In genomic region chr17:902463-902862, GRCh38 we compare ENCODE assay signal across 27 cellular contexts.
DNase-seq lines count a peak whose midpoint lies in the region; ATAC-seq and TF ChIP-seq lines count a peak whose summit lies in the region.
"Had no signal": no experiment of that assay in that cellular context is flagged by ENCODE, and none has a peak within 500 bp of the region (broad histone marks: within the 10 kb centered on the region; RNA-seq: fewer than 3 reads in every experiment).

No MANE protein-coding gene starts in this region.

- TF ChIP-seq EP300 in gastroesophageal sphincter (IDR thresholded peaks at IDR 0.05), result no peak

- H3K27ac ChIP-seq in right atrium auricular region, result peak overlapping the region; percentile 83 to 90
- H3K27ac ChIP-seq in gastroesophageal sphincter, result peak overlapping the region in 3 of 4 donors; percentile 84 to 85 (median 85)
- H3K27ac ChIP-seq in gastrocnemius medialis, result peak overlapping the region; percentile 94 to 100 (median 99)
- H3K27ac ChIP-seq: A549, BLaER1, WERI-Rb-1 had no signal

- no peak overlapping the region for H3K4me3 ChIP-seq in right atrium auricular region
- no peak overlapping the region for H3K4me3 ChIP-seq in gastroesophageal sphincter
- peak overlapping the region; percentile 53 to 63 (median 58) for H3K4me3 ChIP-seq in gastrocnemius medialis
- H3K4me3 ChIP-seq: A549, BLaER1, HAP-1, hepatocyte, lower lobe of right lung had no signal

- POLR2A ChIA-PET in activated CD4-positive, alpha-beta memory T cell treated with anti-CD3 and anti-CD28 coated beads for 36 hours (lab: Charles Lee), result no interaction called here

- TF ChIP-seq CTCF in right atrium auricular region (IDR thresholded peaks at IDR 0.05), result no peak
- no peak for TF ChIP-seq CTCF in gastroesophageal sphincter (IDR thresholded peaks at IDR 0.05)
- no peak for TF ChIP-seq CTCF in gastrocnemius medialis (IDR thresholded peaks at IDR 0.05 in 4 of 5, conservative IDR thresholded peaks at IDR 0.05 in 1 of 5)

- peaks cover 0 to 30% of the 10 kb centered on the region in 2 donors for H3K4me1 ChIP-seq in right atrium auricular region
- peaks cover 0 to 68% (median 14%) of the 10 kb centered on the region in 3 donors for H3K4me1 ChIP-seq in gastroesophageal sphincter
- H3K4me1 ChIP-seq in gastrocnemius medialis, result peaks cover 30 to 31% of the 10 kb centered on the region in 2 donors
- H3K4me1 ChIP-seq: HAP-1 had no signal

- no peaks in the 10 kb centered on the region for H3K36me3 ChIP-seq in right atrium auricular region
- no peaks in the 10 kb centered on the region for H3K36me3 ChIP-seq in gastroesophageal sphincter
- no peaks in the 10 kb centered on the region for H3K36me3 ChIP-seq in gastrocnemius medialis
- H3K36me3 ChIP-seq: HAP-1, lower lobe of right lung, WERI-Rb-1 had no signal

- TF ChIP-seq POLR2A in gastroesophageal sphincter (IDR thresholded peaks at IDR 0.05) (no peak), gastrocnemius medialis (IDR thresholded peaks at IDR 0.05) (no peak)

- H3K27ac Mint-ChIP-seq in T-helper 17 cell, result no peak overlapping the region
- no peak overlapping the region for H3K27ac Mint-ChIP-seq in activated CD4-positive, alpha-beta memory T cell treated with anti-CD3 and anti-CD28 coated beads for 36 hours
- H3K27ac Mint-ChIP-seq: activated CD4-positive, alpha-beta memory T cell treated with anti-CD3 and anti-CD28 coated beads, Interleukin-2, amount 10 ng/mL, durations not matched to agents 7 days and 5 days; activated T-cell treated with anti-CD3 and anti-CD28 coated beads, Interleukin-2, amount 50 U/mL, for 24 hours; stimulated activated naive B cell treated with anti-CD40 and anti-IgM and Interleukin-4, amounts not matched to agents 10 μg/mL and 1 μg/mL and 100 μg/mL, for 72 hours had no signal

- in situ Hi-C loops in gastrocnemius medialis (cut with MboI; ENCODE audit: low sequenced_read_pairs in 4 of 4), result no loop called here

- no peaks in the 10 kb centered on the region for H3K9me3 Mint-ChIP-seq in activated CD4-positive, alpha-beta memory T cell treated with anti-CD3 and anti-CD28 coated beads for 36 hours
- H3K9me3 Mint-ChIP-seq: activated CD4-positive, alpha-beta memory T cell treated with anti-CD3 and anti-CD28 coated beads, Interleukin-2, amount 10 ng/mL, durations not matched to agents 7 days and 5 days; activated T-cell treated with anti-CD3 and anti-CD28 coated beads, Interleukin-2, amount 50 U/mL, for 24 hours; central memory CD8-positive, alpha-beta T cell; stimulated activated naive B cell treated with anti-CD40 and anti-IgM and Interleukin-4, amounts not matched to agents 10 μg/mL and 1 μg/mL and 100 μg/mL, for 72 hours had no signal

- DNase-seq in right atrium auricular region (ENCODE audit: low spot score), result no peak
- no peak for DNase-seq in Right ventricle myocardium superior
- DNase-seq in gastrocnemius medialis, result peak in 1 of 2 donors; percentile 46
- DNase-seq in T-helper 17 cell, result no peak
- DNase-seq in activated CD4-positive, alpha-beta memory T cell treated with anti-CD3 and anti-CD28 coated beads for 36 hours, result no peak
- no peak for DNase-seq in activated CD8-positive, alpha-beta memory T cell treated with anti-CD3 and anti-CD28 coated beads, Interleukin-2, amount 50 U/mL, for 4 hours
- DNase-seq: activated CD4-positive, alpha-beta memory T cell treated with anti-CD3 and anti-CD28 coated beads, Interleukin-2, amount 10 ng/mL, durations not matched to agents 7 days and 5 days; activated naive CD4-positive, alpha-beta T cell treated with Interleukin-2 at 50 U/mL for 16 hours; activated T-cell treated with anti-CD3 and anti-CD28 coated beads, Interleukin-2, amount 50 U/mL, for 24 hours; Calu3; effector CD4-positive, alpha-beta T cell; lower lobe of right lung; NCI-H2081 treated with DMSO at 0.1 percent for 48 hours; NK-92 treated with Interleukin-12 subunit alpha and Interleukin-12 subunit beta, amount 100 ng/mL, for 24 hours; stimulated activated CD4-positive, alpha-beta T cell treated with anti-CD3 and anti-CD28 coated beads, Interleukin-1b, Interleukin-23, amount 100 ng/mL, for 48 hours; stimulated activated naive B cell treated with anti-CD40 and anti-IgM and Interleukin-4, amounts not matched to agents 10 μg/mL and 1 μg/mL and 100 μg/mL, for 72 hours; T-helper 2 cell; trophoblast cell; WERI-Rb-1 had no signal

- ATAC-seq in Right ventricle myocardium superior (ENCODE audit: poor library complexity), result no peak
- no peak for ATAC-seq in gastroesophageal sphincter
- ATAC-seq in gastrocnemius medialis, result peak; percentile 18 to 27
- no peak for ATAC-seq in HG02571 (IDR thresholded peaks at IDR 0.05; ENCODE audit: unreplicated experiment)
- ATAC-seq in T-helper 17 cell, result no peak
- ATAC-seq: lower lobe of right lung; Panc1; stimulated activated naive B cell treated with anti-CD40 and anti-IgM and Interleukin-4, amounts not matched to agents 10 μg/mL and 1 μg/mL and 100 μg/mL, for 72 hours had no signal

- no peaks in the 10 kb centered on the region for H3K36me3 Mint-ChIP-seq in T-helper 17 cell (ENCODE audit: low read depth)
- H3K36me3 Mint-ChIP-seq in activated CD4-positive, alpha-beta memory T cell treated with anti-CD3 and anti-CD28 coated beads for 36 hours, result no peaks in the 10 kb centered on the region
- H3K36me3 Mint-ChIP-seq: stimulated activated naive B cell treated with anti-CD40 and anti-IgM and Interleukin-4, amounts not matched to agents 10 μg/mL and 1 μg/mL and 100 μg/mL, for 72 hours had no signal

- no peaks in the 10 kb centered on the region for H3K4me1 Mint-ChIP-seq in T-helper 17 cell
- H3K4me1 Mint-ChIP-seq in activated CD4-positive, alpha-beta memory T cell treated with anti-CD3 and anti-CD28 coated beads for 36 hours (ENCODE audit: low read depth), result no peaks in the 10 kb centered on the region
- H3K4me1 Mint-ChIP-seq: activated CD4-positive, alpha-beta memory T cell treated with anti-CD3 and anti-CD28 coated beads, Interleukin-2, amount 10 ng/mL, durations not matched to agents 7 days and 5 days; central memory CD8-positive, alpha-beta T cell; stimulated activated naive B cell treated with anti-CD40 and anti-IgM and Interleukin-4, amounts not matched to agents 10 μg/mL and 1 μg/mL and 100 μg/mL, for 72 hours had no signal

- intact Hi-C loops in Right ventricle myocardium superior (cut with DNase I), result loop anchor here (10.0 kb wide), 1 partner anchor 72 kb away; the partner anchor contains the start of gene NXN
- intact Hi-C loops in gastrocnemius medialis (cut with DNase I; ENCODE audit: low total_unique reads), result loop anchor here (1.0 to 5.0 kb wide), 4 partner anchors 33 to 104 kb away; no protein-coding TSS in a partner anchor
- intact Hi-C loops in activated CD4-positive, alpha-beta memory T cell treated with anti-CD3 and anti-CD28 coated beads for 36 hours (cut with micrococcal nuclease), result no loop called here

- WGBS in gastroesophageal sphincter (ENCODE audit: low coverage in 1 of 2), 2 donors, result 88 to 97% methylated on average over 6 to 8 of the region's 8 CpGs

- H3K4me3 Mint-ChIP-seq in T-helper 17 cell, result no peak overlapping the region
- no peak overlapping the region for H3K4me3 Mint-ChIP-seq in activated CD4-positive, alpha-beta memory T cell treated with anti-CD3 and anti-CD28 coated beads for 36 hours
- H3K4me3 Mint-ChIP-seq: activated CD4-positive, alpha-beta memory T cell treated with anti-CD3 and anti-CD28 coated beads, Interleukin-2, amount 10 ng/mL, durations not matched to agents 7 days and 5 days; activated T-cell treated with anti-CD3 and anti-CD28 coated beads, Interleukin-2, amount 50 U/mL, for 24 hours; central memory CD8-positive, alpha-beta T cell; stimulated activated naive B cell treated with anti-CD40 and anti-IgM and Interleukin-4, amounts not matched to agents 10 μg/mL and 1 μg/mL and 100 μg/mL, for 72 hours had no signal

- no peaks in the 10 kb centered on the region for H3K9me3 ChIP-seq in right atrium auricular region
- H3K9me3 ChIP-seq in gastroesophageal sphincter, result no peaks in the 10 kb centered on the region
- no peaks in the 10 kb centered on the region for H3K9me3 ChIP-seq in gastrocnemius medialis
- H3K9me3 ChIP-seq in T-helper 17 cell (ENCODE audit: control insufficient read depth, low read length, poor library complexity, severe bottlenecking), result no peaks in the 10 kb centered on the region
- H3K9me3 ChIP-seq: A549, BLaER1, HAP-1, lower lobe of right lung had no signal

- peaks cover 78% of the 10 kb centered on the region for H3K27me3 Mint-ChIP-seq in T-helper 17 cell
- H3K27me3 Mint-ChIP-seq in activated CD4-positive, alpha-beta memory T cell treated with anti-CD3 and anti-CD28 coated beads for 36 hours, result peaks cover 34% of the 10 kb centered on the region

- H3K27me3 ChIP-seq in right atrium auricular region, result no peaks in the 10 kb centered on the region
- H3K27me3 ChIP-seq in gastroesophageal sphincter, result no peaks in the 10 kb centered on the region
- H3K27me3 ChIP-seq in gastrocnemius medialis, result no peaks in the 10 kb centered on the region
- H3K27me3 ChIP-seq: BLaER1, hepatocyte had no signal

- CTCF ChIA-PET in activated CD4-positive, alpha-beta memory T cell treated with anti-CD3 and anti-CD28 coated beads for 36 hours (lab: Charles Lee), result interaction anchor here (1.4 kb wide), 1 partner anchor 23 kb away, joined by 3 read pairs; no protein-coding TSS in a partner anchor

Comparison
In these comparisons a context has a peak if more than half of its experiments do, and no peak if none do; other contexts are left out.
1. H3K4me3 ChIP-seq: peak in gastrocnemius medialis (4 of 4); none in right atrium auricular region (0 of 2) and gastroesophageal sphincter (0 of 2).
2. ATAC-seq: peak in gastrocnemius medialis (2 of 2); none in Right ventricle myocardium superior (single experiment), gastroesophageal sphincter (single experiment), HG02571 (single experiment) and T-helper 17 cell (single experiment).
3. Peak in every context shown above with its lines, with median percentiles within 50 percentile points of each other: H3K27ac ChIP-seq.